ENCODE assay signal across 8 cellular contexts in genomic region chr14:54650331-54651017, GRCh38.
DNase-seq lines count a peak whose midpoint lies in the region; ATAC-seq and TF ChIP-seq lines count a peak whose summit lies in the region.

No MANE protein-coding gene starts in this region.

- WGBS in right lobe of liver (ENCODE audit: insufficient coverage, low coverage, low lambda C conversion rate, missing lambda C conversion rate), result 17% methylated on average over 9 of the region's 11 CpGs
- WGBS in tibial nerve, 2 donors, result 14 to 17% methylated on average over 11 of the region's 11 CpGs

- intact Hi-C loops in right lobe of liver (cut with DNase I), result no loop called here

- no peak overlapping the region for H3K9ac ChIP-seq in HUES48 (ENCODE audit: low read depth, low read length)

- peak; percentile 29 to 52 (median 33) for ATAC-seq in right lobe of liver
- no peak for ATAC-seq in HG03135 (IDR thresholded peaks at IDR 0.05; ENCODE audit: unreplicated experiment)
- no peak for ATAC-seq in natural killer cell treated with Interleukin-12 subunit alpha and Interleukin-12 subunit beta and Interleukin-15 and Interleukin-18, amount 100 ng/mL, for 72 hours
- ATAC-seq in GM19455 (IDR thresholded peaks at IDR 0.05; ENCODE audit: unreplicated experiment), result no peak
- ATAC-seq in HG03039 (IDR thresholded peaks at IDR 0.05; ENCODE audit: unreplicated experiment), result no peak

- no peak overlapping the region for H3K4me3 ChIP-seq in HUES48 (ENCODE audit: low read depth, low read length)
- peak overlapping the region; percentile 29 for H3K4me3 ChIP-seq in coronary artery
- no peak overlapping the region for H3K4me3 ChIP-seq in right lobe of liver
- no peak overlapping the region for H3K4me3 ChIP-seq in tibial nerve

- H3K4me3 Mint-ChIP-seq in natural killer cell treated with Interleukin-12 subunit alpha and Interleukin-12 subunit beta and Interleukin-15 and Interleukin-18, amount 100 ng/mL, for 72 hours, result no peak overlapping the region

- no peaks in the 10 kb centered on the region for H3K9me3 ChIP-seq in HUES48 (ENCODE audit: control insufficient read depth, insufficient read depth, low read length)
- H3K9me3 ChIP-seq in right lobe of liver, result no peaks in the 10 kb centered on the region
- no peaks in the 10 kb centered on the region for H3K9me3 ChIP-seq in tibial nerve

- H3K27ac Mint-ChIP-seq in natural killer cell treated with Interleukin-12 subunit alpha and Interleukin-12 subunit beta and Interleukin-15 and Interleukin-18, amount 100 ng/mL, for 72 hours, result no peak overlapping the region

- TF ChIP-seq POLR2A in right lobe of liver (IDR thresholded peaks at IDR 0.05) (no peak), tibial nerve (IDR thresholded peaks at IDR 0.05) (no peak)

- TF ChIP-seq CTCF in coronary artery (IDR thresholded peaks at IDR 0.05), result no peak
- TF ChIP-seq CTCF in right lobe of liver (IDR thresholded peaks at IDR 0.05), result no peak
- no peak for TF ChIP-seq CTCF in tibial nerve (IDR thresholded peaks at IDR 0.05)

- H3K27me3 ChIP-seq in HUES48 (ENCODE audit: control insufficient read depth, insufficient read depth, low read length), result no peaks in the 10 kb centered on the region
- H3K27me3 ChIP-seq in right lobe of liver, result no peaks in the 10 kb centered on the region
- no peaks in the 10 kb centered on the region for H3K27me3 ChIP-seq in tibial nerve

- H3K36me3 ChIP-seq in HUES48 (ENCODE audit: control insufficient read depth, insufficient read depth, low read length) (no peaks in the 10 kb centered on the region), right lobe of liver (no peaks in the 10 kb centered on the region), tibial nerve (no peaks in the 10 kb centered on the region)

- DNase-seq in coronary artery (ENCODE audit: low spot score), result peak; percentile 78
- peak in 1 of 3 donors; percentile 39 for DNase-seq in right lobe of liver
- DNase-seq in tibial nerve (ENCODE audit: low spot score in 2 of 2), result peak; percentile 33 to 78
- DNase-seq in natural killer cell treated with Interleukin-12 subunit alpha and Interleukin-12 subunit beta and Interleukin-15 and Interleukin-18, amount 100 ng/mL, for 72 hours (ENCODE audit: low spot score), result no peak

- H3K27ac ChIP-seq in HUES48 (ENCODE audit: low read depth, low read length), result peak overlapping the region; percentile 92
- H3K27ac ChIP-seq in coronary artery, result peak overlapping the region; percentile 89 to 90
- H3K27ac ChIP-seq in right lobe of liver, result peak overlapping the region; percentile 16 to 47 (median 20)
- peak overlapping the region; percentile 57 to 96 (median 88) for H3K27ac ChIP-seq in tibial nerve

- H3K9me3 Mint-ChIP-seq in natural killer cell treated with Interleukin-12 subunit alpha and Interleukin-12 subunit beta and Interleukin-15 and Interleukin-18, amount 100 ng/mL, for 72 hours, result no peaks in the 10 kb centered on the region

- no peaks in the 10 kb centered on the region for H3K4me1 Mint-ChIP-seq in natural killer cell treated with Interleukin-12 subunit alpha and Interleukin-12 subunit beta and Interleukin-15 and Interleukin-18, amount 100 ng/mL, for 72 hours (ENCODE audit: low read depth in 2 of 2)

- TF ChIP-seq EP300 in tibial nerve (IDR thresholded peaks at IDR 0.05), result peak; percentile 68 to 84

- peaks cover 29 to 37% of the 10 kb centered on the region in 2 donors for H3K27me3 Mint-ChIP-seq in natural killer cell treated with Interleukin-12 subunit alpha and Interleukin-12 subunit beta and Interleukin-15 and Interleukin-18, amount 100 ng/mL, for 72 hours

- no peaks in the 10 kb centered on the region for H3K36me3 Mint-ChIP-seq in natural killer cell treated with Interleukin-12 subunit alpha and Interleukin-12 subunit beta and Interleukin-15 and Interleukin-18, amount 100 ng/mL, for 72 hours

- peaks cover 55% of the 10 kb centered on the region for H3K4me1 ChIP-seq in HUES48 (ENCODE audit: control insufficient read depth, insufficient read depth, low read length)
- peaks cover 0 to 16% (median 0%) of the 10 kb centered on the region in 4 donors for H3K4me1 ChIP-seq in right lobe of liver
- peaks cover 0 to 86% (median 42%) of the 10 kb centered on the region in 4 donors for H3K4me1 ChIP-seq in tibial nerve

Comparison
In these comparisons a context has a peak if more than half of its experiments do, and no peak if none do; other contexts are left out.
1. H3K27ac ChIP-seq: peak in every context shown above with its lines; median percentile 92 in HUES48; 90 in coronary artery; 88 in tibial nerve; 20 in right lobe of liver.
2. ATAC-seq: peak in right lobe of liver (4 of 4); none in HG03135 (single experiment), natural killer cell treated with Interleukin-12 subunit alpha and Interleukin-12 subunit beta and Interleukin-15 and Interleukin-18, amount 100 ng/mL, for 72 hours (0 of 2), GM19455 (single experiment) and HG03039 (single experiment).